15 cellular contexts compared by ENCODE assay signal in the genomic region with DNA sequence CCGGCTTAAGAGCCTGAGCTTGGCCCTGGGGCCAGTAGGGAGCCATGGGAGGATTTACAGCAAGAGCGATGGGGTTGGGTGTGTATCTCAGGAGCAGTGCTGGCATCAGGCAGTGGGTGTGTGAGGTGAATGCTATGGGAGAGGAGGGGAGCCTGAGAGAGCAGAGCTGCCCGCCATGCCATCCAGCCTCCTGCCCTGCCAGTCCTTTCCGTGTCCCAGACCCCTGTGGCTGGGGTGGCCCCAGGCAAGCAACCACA. TPM values are rescaled to one million over a fixed set of nuclear protein-coding genes. Genes with fewer than 3 reads are reported as not detected.
DNase-seq lines count a peak whose midpoint lies in the region; ATAC-seq and TF ChIP-seq lines count a peak whose summit lies in the region.
"Had no signal": no experiment of that assay in that cellular context is flagged by ENCODE, and none has a peak within 500 bp of the region (broad histone marks: within the 10 kb centered on the region; RNA-seq: fewer than 3 reads in every experiment).

No MANE protein-coding gene starts in this region.

- TF ChIP-seq CTCF in GM23338 (conservative IDR thresholded peaks at IDR 0.05; ENCODE audit: low read depth in 2 of 2) (no peak), mammary epithelial cell (conservative IDR thresholded peaks at IDR 0.05 in 1 of 2, IDR thresholded peaks at IDR 0.05 in 1 of 2; ENCODE audit: extremely low read depth in 1 of 2, insufficient read depth in 1 of 2, low read depth in 1 of 2, low read length in 2 of 2) (no peak)

- H3K18ac ChIP-seq in mesendoderm (ENCODE audit: low read length) = no peak overlapping the region

- H2AFZ ChIP-seq in GM23338 = no peak overlapping the region
- H2AFZ ChIP-seq in mammary epithelial cell (ENCODE audit: low read depth, low read length) = no peak overlapping the region

- H3K4me1 ChIP-seq in GM23338 (ENCODE audit: insufficient read depth) (no peaks in the 10 kb centered on the region), adipocyte (ENCODE audit: control insufficient read depth, insufficient read depth, low read length) (peaks cover 11% of the 10 kb centered on the region), mesendoderm (ENCODE audit: control insufficient read depth, low read depth, low read length) (no peaks in the 10 kb centered on the region), skeletal muscle satellite cell (ENCODE audit: control insufficient read depth, insufficient read depth, low read length) (peaks cover 28% of the 10 kb centered on the region), mammary epithelial cell (ENCODE audit: insufficient read depth, low read length) (peaks cover 18% of the 10 kb centered on the region)

- dilution Hi-C loops in mammary epithelial cell (cut with HindIII; ENCODE audit: low sequenced_read_pairs) = no loop called here

- H3F3A ChIP-seq in GM23338 (replicated peaks; ENCODE audit: low read depth) = no peaks in the 10 kb centered on the region

- no peak overlapping the region for H3K4me2 ChIP-seq in GM23338
- no peak overlapping the region for H3K4me2 ChIP-seq in mesendoderm (ENCODE audit: low read length)
- H3K4me2 ChIP-seq in skeletal muscle satellite cell (ENCODE audit: low read length) = no peak overlapping the region
- no peak overlapping the region for H3K4me2 ChIP-seq in mammary epithelial cell (ENCODE audit: insufficient read depth, low read depth, low read length)

- H3K79me1 ChIP-seq in mesendoderm (ENCODE audit: low read length) = no peaks in the 10 kb centered on the region

- H4K20me1 ChIP-seq in GM23338 (replicated peaks; ENCODE audit: insufficient read depth) = peaks cover 3% of the 10 kb centered on the region; the same call in 1 of the 2 replicates
- H4K20me1 ChIP-seq in mammary epithelial cell (ENCODE audit: insufficient read depth, low read length) = no peaks in the 10 kb centered on the region

- H3K4me3 ChIP-seq in GM23338 (no peak overlapping the region), adipocyte (ENCODE audit: low read length) (no peak overlapping the region), mesendoderm (ENCODE audit: low read length) (no peak overlapping the region), skeletal muscle satellite cell (ENCODE audit: low read length) (no peak overlapping the region), mammary epithelial cell (replicated peaks in 1 of 3; ENCODE audit: insufficient read depth in 1 of 3, low read depth in 2 of 3, low read length in 3 of 3) (no peak overlapping the region)

- no TSS peak for BruUV-seq in mammary epithelial cell (replicated peaks; lab: Mats Ljungman, UMichigan)

- peak overlapping the region; percentile 70; the same call in 1 of the 2 replicates for H3K27ac Mint-ChIP-seq in GM23338

- H2AK5ac ChIP-seq in mesendoderm (ENCODE audit: low read length) = no peak overlapping the region

- 0 out of 3 replicates have a peak, but pooled peaks cover 2% of the 10 kb centered on the region for H3K4me1 Mint-ChIP-seq in GM23338

- H4K8ac ChIP-seq in mesendoderm (ENCODE audit: low read depth, low read length) = no peak overlapping the region

- no peak overlapping the region for H2BK5ac ChIP-seq in mesendoderm (ENCODE audit: low read length)

- no CpG with 5 or more reads among the region's 4 CpGs for WGBS in mesendoderm (ENCODE audit: extremely low coverage, insufficient coverage, low lambda C conversion rate)
- 100% methylated on average over 2 of the region's 4 CpGs for WGBS in mammary epithelial cell (ENCODE audit: low coverage, missing lambda C conversion rate)

- H3K27me3 ChIP-seq in GM23338 (ENCODE audit: insufficient read depth) (no peaks in the 10 kb centered on the region), adipocyte (replicated peaks; ENCODE audit: control insufficient read depth, insufficient read depth, low read length) (no peaks in the 10 kb centered on the region), mesendoderm (ENCODE audit: insufficient read depth, low read length, poor library complexity) (no peaks in the 10 kb centered on the region), skeletal muscle satellite cell (ENCODE audit: control insufficient read depth, insufficient read depth, low read length) (no peaks in the 10 kb centered on the region), mammary epithelial cell (ENCODE audit: insufficient read depth, low read length) (no peaks in the 10 kb centered on the region)
- H3K27me3 ChIP-seq: neutrophil had no signal

- H3K27ac ChIP-seq in GM23338 (ENCODE audit: low read depth) (no peak overlapping the region), mesendoderm (ENCODE audit: low read depth, low read length) (no peak overlapping the region), mammary epithelial cell (ENCODE audit: insufficient read depth, low read depth, low read length) (no peak overlapping the region)
- H3K27ac ChIP-seq: neutrophil had no signal

- H3K36me3 ChIP-seq in GM23338 (ENCODE audit: insufficient read depth) (no peaks in the 10 kb centered on the region), adipocyte (ENCODE audit: control insufficient read depth, insufficient read depth, low read length, severe bottlenecking) (peaks cover 17% of the 10 kb centered on the region), mesendoderm (ENCODE audit: control insufficient read depth, insufficient read depth, low read length) (peaks cover 6% of the 10 kb centered on the region), skeletal muscle satellite cell (ENCODE audit: insufficient read depth, low read length) (peaks cover 36% of the 10 kb centered on the region), mammary epithelial cell (ENCODE audit: insufficient read depth, low read length) (peaks cover 2% of the 10 kb centered on the region)

- CTCF ChIA-PET in mammary epithelial cell (lab: Charles Lee; ENCODE audit: low non-redundant PET) = no interaction called here

- peaks cover 36% of the 10 kb centered on the region for H3K36me3 Mint-ChIP-seq in GM23338 (ENCODE audit: low read depth)
- H3K36me3 Mint-ChIP-seq: activated naive CD4-positive, alpha-beta T cell treated with anti-CD3 and anti-CD28 coated beads, Interleukin-2, amount 50 U/mL, for 72 hours had no signal

- no peak overlapping the region for H4K5ac ChIP-seq in mesendoderm (ENCODE audit: low read length)

- in situ Hi-C loops in mammary epithelial cell (cut with MboI; ENCODE audit: low sequenced_read_pairs in 2 of 2) (no loop called here), G401 (cut with HindIII; ENCODE audit: low sequenced_read_pairs) (no loop called here)

- H3K4ac ChIP-seq in mesendoderm (ENCODE audit: low read depth, low read length) = no peak overlapping the region

- H3K4me3 Mint-ChIP-seq in GM23338 = no peak overlapping the region

- H3K27me3 Mint-ChIP-seq in GM23338 (ENCODE audit: insufficient read depth, low read depth, poor library complexity) = peaks cover 20% of the 10 kb centered on the region

- no peaks in the 10 kb centered on the region for H3K9me2 ChIP-seq in GM23338 (ENCODE audit: insufficient read depth)

- ATAC-seq in GM23338 (no peak), HG03460 (IDR thresholded peaks at IDR 0.05; ENCODE audit: unreplicated experiment) (no peak)

- no peaks in the 10 kb centered on the region for H3K9me3 Mint-ChIP-seq in GM23338
- H3K9me3 Mint-ChIP-seq: activated naive CD4-positive, alpha-beta T cell treated with anti-CD3 and anti-CD28 coated beads, Interleukin-2, amount 50 U/mL, for 72 hours had no signal

- H3K79me2 ChIP-seq in GM23338 (replicated peaks; ENCODE audit: insufficient read depth) (no peaks in the 10 kb centered on the region), mesendoderm (ENCODE audit: control insufficient read depth, insufficient read depth, low read length) (no peaks in the 10 kb centered on the region), mammary epithelial cell (ENCODE audit: insufficient read depth, low read length) (peaks cover 13% of the 10 kb centered on the region)

- no peak for DNase-seq in GM23338 (ENCODE audit: low spot score)
- DNase-seq in adipocyte (ENCODE audit: low read depth) = no peak
- DNase-seq in mesendoderm = no peak
- DNase-seq in GOT3 (lab: John Stamatoyannopoulos, UW) = no peak
- DNase-seq in mammary epithelial cell = no peak
- DNase-seq in G401 (ENCODE audit: low spot score) = no peak
- DNase-seq: NCI-H1436, retina had no signal

- peak overlapping the region; percentile 15 for H3K56ac ChIP-seq in mesendoderm (ENCODE audit: low read length)

- intact Hi-C loops in mammary epithelial cell (cut with micrococcal nuclease) = no loop called here

- H3K9me3 ChIP-seq in adipocyte (ENCODE audit: control insufficient read depth, low read length) (no peaks in the 10 kb centered on the region), skeletal muscle satellite cell (replicated peaks; ENCODE audit: low read length) (no peaks in the 10 kb centered on the region), mammary epithelial cell (replicated peaks; ENCODE audit: insufficient read depth, low read length) (no peaks in the 10 kb centered on the region)
- H3K9me3 ChIP-seq: neutrophil had no signal

- H3K23ac ChIP-seq in mesendoderm (ENCODE audit: low read length) = no peak overlapping the region

- H2BK15ac ChIP-seq in mesendoderm (replicated peaks; ENCODE audit: low read depth) = no peak overlapping the region

- no peak overlapping the region for H2BK120ac ChIP-seq in mesendoderm (ENCODE audit: low read depth, low read length)

- H3K9ac ChIP-seq in adipocyte (ENCODE audit: low read length) (peak overlapping the region; percentile 80), mesendoderm (ENCODE audit: low read length) (no peak overlapping the region), skeletal muscle satellite cell (ENCODE audit: low read depth, low read length) (peak overlapping the region; percentile 71), mammary epithelial cell (ENCODE audit: insufficient read depth, low read length) (no peak overlapping the region)

RNA-seq across cellular contexts. Expression of a gene that starts 23.3 kb away (rescaled TPM):
- total RNA-seq in GM23338 (2014; rRNA removed; shearing (Covaris generic)) = 44.5 and 46.6 TPM in 2 replicates
- polyA plus RNA-seq in GM23338 (2016; fragmentation: Nextera tagmentation; extraction: Ambion mirVana) (7.6 and 8.5 TPM in 2 replicates), mammary epithelial cell (17.4 TPM)
- polyA plus RNA-seq in mesendoderm (2013, experiment 1 of 2) = 14.3 TPM
- polyA plus RNA-seq in mesendoderm (2013, experiment 2 of 2) = 14.2 TPM
- total RNA-seq in skeletal muscle satellite cell (2012; rRNA removed) = 9.2 and 12.7 TPM in 2 replicates
- 10 to 100 TPM; 25.7 to 36.3 TPM for total RNA-seq in mammary epithelial cell
- 24.7 TPM for polyA minus RNA-seq in mammary epithelial cell
- 10.2 and 16.7 TPM in 2 replicates for total RNA-seq in G401 (2014; rRNA removed; shearing (Covaris generic))

RNA-seq across cellular contexts. Expression of a gene that starts 29.3 kb away (rescaled TPM):
- total RNA-seq in GM23338 (2014; rRNA removed; shearing (Covaris generic)) = 0.10 TPM in 1 of 2 replicates, not detected in the other
- polyA plus RNA-seq in GM23338 (2016; fragmentation: Nextera tagmentation; extraction: Ambion mirVana) (not detected in 2 replicates), mammary epithelial cell (not detected)
- 0.04 TPM for polyA plus RNA-seq in mesendoderm (2013, experiment 1 of 2)
- 0.04 TPM for polyA plus RNA-seq in mesendoderm (2013, experiment 2 of 2)
- not detected in 2 replicates for total RNA-seq in skeletal muscle satellite cell (2012; rRNA removed)
- not detected for total RNA-seq in mammary epithelial cell
- polyA minus RNA-seq in mammary epithelial cell = not detected
- not detected in 2 replicates for total RNA-seq in G401 (2014; rRNA removed; shearing (Covaris generic))
- total RNA-seq: activated naive CD4-positive, alpha-beta T cell treated with anti-CD3 and anti-CD28 coated beads, Interleukin-2, amount 50 U/mL, for 72 hours; HT-29; mesenteric fat pad; temporal lobe had no signal

Comparison
In these comparisons a context has a peak if more than half of its experiments do, and no peak if none do; other contexts are left out.
1. H3K9ac ChIP-seq: peak in adipocyte (single experiment) and skeletal muscle satellite cell (single experiment); none in mesendoderm (single experiment) and mammary epithelial cell (single experiment).